ENCODE assay signal across 8 cellular contexts in the genomic region with DNA sequence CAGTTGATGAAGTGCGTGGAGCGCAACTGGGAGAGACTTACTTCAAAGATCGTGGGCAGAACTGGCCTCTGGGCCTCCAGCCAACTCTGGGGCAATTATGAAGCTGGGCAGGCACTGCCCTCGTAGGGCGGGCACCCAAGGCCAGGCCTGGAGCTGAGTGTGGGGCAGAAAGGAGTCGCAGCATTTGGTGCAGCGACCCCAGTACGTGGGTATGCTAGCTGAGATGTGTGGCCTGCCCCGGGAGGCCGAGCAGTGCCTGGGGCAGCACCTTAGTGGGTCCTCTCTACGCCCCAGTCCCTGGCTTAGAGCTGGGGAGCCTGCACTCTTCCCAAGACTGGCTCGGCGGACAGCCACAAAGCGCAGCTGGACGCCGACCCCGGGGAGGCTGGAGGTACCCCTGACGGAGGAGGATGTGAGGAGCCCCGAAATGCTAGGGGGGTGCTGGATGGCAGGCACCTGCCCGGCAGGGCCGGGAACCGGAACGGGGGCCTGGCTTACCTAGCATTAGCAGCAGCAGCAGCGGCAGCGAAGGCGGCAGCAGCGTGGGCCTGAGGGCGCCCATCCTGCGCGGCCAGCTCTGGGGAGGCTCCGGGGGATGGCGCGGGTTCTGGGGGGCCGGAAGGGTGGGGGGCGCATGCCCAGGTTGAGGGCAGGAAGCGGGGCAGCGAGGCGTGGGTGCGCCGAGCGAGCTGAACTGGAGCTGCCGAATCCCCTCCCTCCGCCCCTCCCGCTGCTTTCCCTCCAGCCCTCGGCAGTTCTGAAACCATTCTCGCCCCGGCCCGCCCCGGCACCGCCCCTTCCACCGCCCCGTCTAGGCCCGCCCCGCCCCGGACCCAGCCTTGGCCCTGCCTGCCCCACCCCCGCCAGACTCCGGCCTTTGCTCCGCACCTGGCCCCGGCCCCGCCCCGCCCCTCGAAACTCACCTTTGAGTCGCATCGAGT. TPM values are rescaled to one million over a fixed set of nuclear protein-coding genes. Genes with fewer than 3 reads are reported as not detected.
A peak's percentile ranks its signal among the peaks of the same experiment; 100 is the strongest.
DNase-seq lines count a peak whose midpoint lies in the region; ATAC-seq and TF ChIP-seq lines count a peak whose summit lies in the region.

A gene with protein sequence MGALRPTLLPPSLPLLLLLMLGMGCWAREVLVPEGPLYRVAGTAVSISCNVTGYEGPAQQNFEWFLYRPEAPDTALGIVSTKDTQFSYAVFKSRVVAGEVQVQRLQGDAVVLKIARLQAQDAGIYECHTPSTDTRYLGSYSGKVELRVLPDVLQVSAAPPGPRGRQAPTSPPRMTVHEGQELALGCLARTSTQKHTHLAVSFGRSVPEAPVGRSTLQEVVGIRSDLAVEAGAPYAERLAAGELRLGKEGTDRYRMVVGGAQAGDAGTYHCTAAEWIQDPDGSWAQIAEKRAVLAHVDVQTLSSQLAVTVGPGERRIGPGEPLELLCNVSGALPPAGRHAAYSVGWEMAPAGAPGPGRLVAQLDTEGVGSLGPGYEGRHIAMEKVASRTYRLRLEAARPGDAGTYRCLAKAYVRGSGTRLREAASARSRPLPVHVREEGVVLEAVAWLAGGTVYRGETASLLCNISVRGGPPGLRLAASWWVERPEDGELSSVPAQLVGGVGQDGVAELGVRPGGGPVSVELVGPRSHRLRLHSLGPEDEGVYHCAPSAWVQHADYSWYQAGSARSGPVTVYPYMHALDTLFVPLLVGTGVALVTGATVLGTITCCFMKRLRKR (minus strand): TSS at position 709 of the 941 bp plus-strand sequence. CDS start 147 bp downstream, at position 562.

- H3K27ac ChIP-seq in right lobe of liver, result peak within 1 kb of the TSS; percentile 66 to 88 (median 78)

- no peak for TF ChIP-seq CTCF in right lobe of liver (IDR thresholded peaks at IDR 0.05)

- no peaks in the 10 kb centered on the region for H3K27me3 ChIP-seq in right lobe of liver

- WGBS in right lobe of liver (ENCODE audit: insufficient coverage, low coverage, low lambda C conversion rate, missing lambda C conversion rate), result 4% methylated on average over 19 of the region's 64 CpGs

- ATAC-seq in GM18867 (IDR thresholded peaks at IDR 0.05; ENCODE audit: unreplicated experiment) (peak; percentile 53), HG03108 (IDR thresholded peaks at IDR 0.05; ENCODE audit: unreplicated experiment) (peak; percentile 45), right lobe of liver (peak; percentile 64 to 79 (median 73))

- TF ChIP-seq POLR2A in right lobe of liver (IDR thresholded peaks at IDR 0.05), result peak; percentile 47

- H3K27ac Mint-ChIP-seq in dendritic cell treated with granulocyte-macrophage colony-stimulating factor and Interleukin-4, amounts not matched to agents 40 ng/mL and 50 ng/mL, for 4 days, result peak within 1 kb of the TSS; percentile 80

- H3K4me1 Mint-ChIP-seq in dendritic cell treated with granulocyte-macrophage colony-stimulating factor and Interleukin-4, amounts not matched to agents 40 ng/mL and 50 ng/mL, for 4 days (ENCODE audit: low read depth), result peaks cover 61% of the 10 kb centered on the region

- no peaks in the 10 kb centered on the region for H3K36me3 ChIP-seq in right lobe of liver

- DNase-seq in A172 (ENCODE audit: low spot score), result peak; percentile 80
- peak; percentile 39 to 71 for DNase-seq in NCI-H524 (lab: John Stamatoyannopoulos, UW)
- DNase-seq in activated CD4-positive, alpha-beta T cell treated with anti-CD3 and anti-CD28 coated beads, Interleukin-2, amount 50 U/mL, for 1 hour, result peak; percentile 93
- DNase-seq in right lobe of liver, result peak; percentile 94 to 95 (median 94)
- DNase-seq in stimulated activated CD4-positive, alpha-beta T cell treated with anti-CD3 and anti-CD28 coated beads, Interleukin-4, amount 100 ng/mL, for 4 hours, result peak; percentile 87 to 94

- H3K27me3 Mint-ChIP-seq in dendritic cell treated with granulocyte-macrophage colony-stimulating factor and Interleukin-4, amounts not matched to agents 40 ng/mL and 50 ng/mL, for 4 days, result no peaks in the 10 kb centered on the region

- H3K36me3 Mint-ChIP-seq in dendritic cell treated with granulocyte-macrophage colony-stimulating factor and Interleukin-4, amounts not matched to agents 40 ng/mL and 50 ng/mL, for 4 days (ENCODE audit: low read depth), result peaks cover 27% of the 10 kb centered on the region

- peak within 1 kb of the TSS; percentile 72 to 81 (median 74) for H3K4me3 ChIP-seq in right lobe of liver

- peak within 1 kb of the TSS; percentile 81 for H3K4me3 Mint-ChIP-seq in dendritic cell treated with granulocyte-macrophage colony-stimulating factor and Interleukin-4, amounts not matched to agents 40 ng/mL and 50 ng/mL, for 4 days

- intact Hi-C loops in dendritic cell treated with granulocyte-macrophage colony-stimulating factor and Interleukin-4, amounts not matched to agents 40 ng/mL and 50 ng/mL, for 4 days (cut with micrococcal nuclease), result no loop called here
- intact Hi-C loops in right lobe of liver (cut with DNase I), result no loop called here

- no peaks in the 10 kb centered on the region for H3K9me3 ChIP-seq in right lobe of liver

- H3K9me3 Mint-ChIP-seq in dendritic cell treated with granulocyte-macrophage colony-stimulating factor and Interleukin-4, amounts not matched to agents 40 ng/mL and 50 ng/mL, for 4 days, result no peaks in the 10 kb centered on the region

- H3K4me1 ChIP-seq in right lobe of liver, result peaks cover 0 to 65% (median 27%) of the 10 kb centered on the region in 4 donors

RNA-seq across cellular contexts. Expression of the gene that starts here (rescaled TPM):
- 34.2 and 36.6 TPM in 2 replicates for total RNA-seq in A172 (2014; rRNA removed; shearing (Covaris generic))
- 10 to 100 TPM; 27.5 to 45.7 (median 29.4) TPM for total RNA-seq in right lobe of liver

Comparison
In these comparisons a context has a peak if more than half of its experiments do, and no peak if none do; other contexts are left out.
1. Peak in every context shown above with its lines: DNase-seq, ATAC-seq, H3K4me3 ChIP-seq and H3K27ac ChIP-seq.